Comparison of ENCODE assay signal across 1 cellular context in genomic region chr10:97627731-97628130, GRCh38.
TF ChIP-seq lines count a peak whose summit lies in the region.

No MANE protein-coding gene starts in this region.

TF ChIP-seq in K562, 482 proteins besides CTCF, POLR2A, EP300 and RAD21 (continued from another document and continues in another):
- TF ChIP-seq ZMIZ1 (IDR thresholded peaks at IDR 0.05; ENCODE audit: low read depth in 2 of 2, low read length in 2 of 2) (no peak), NFXL1 (CRISPR knock-in tag; IDR thresholded peaks at IDR 0.05) (no peak), ZNF282 (CRISPR knock-in tag; IDR thresholded peaks at IDR 0.05) (no peak), CAMTA2 (CRISPR knock-in tag; conservative IDR thresholded peaks at IDR 0.05) (no peak), SMAD2 (IDR thresholded peaks at IDR 0.05; ENCODE audit: low read depth, low read length) (no peak), ZNF696 (CRISPR knock-in tag; conservative IDR thresholded peaks at IDR 0.05) (no peak), LEF1 (IDR thresholded peaks at IDR 0.05) (no peak), NR2C2 (CRISPR knock-in tag; IDR thresholded peaks at IDR 0.05) (no peak), NR2C2 (tag; IDR thresholded peaks at IDR 0.05) (peak; percentile 42; the same call in 1 of the 2 replicates), ZNF717 (CRISPR knock-in tag; IDR thresholded peaks at IDR 0.05) (no peak), ZFP1 (CRISPR knock-in tag; IDR thresholded peaks at IDR 0.05) (no peak), KDM2B (CRISPR knock-in tag; IDR thresholded peaks at IDR 0.05) (no peak), CBX3 (IDR thresholded peaks at IDR 0.05; ENCODE audit: borderline replicate concordance in 1 of 2, low read length in 2 of 2) (no peak), CBX2 (IDR thresholded peaks at IDR 0.05; ENCODE audit: insufficient read depth, low read length, poor library complexity, severe bottlenecking) (no peak), ZNF197 (CRISPR knock-in tag; IDR thresholded peaks at IDR 0.05; ENCODE audit: low read depth) (peak; percentile 44; the same call in 1 of the 2 replicates), TSC22D4 (tag; IDR thresholded peaks at IDR 0.05) (no peak), ZNF41 (CRISPR knock-in tag; conservative IDR thresholded peaks at IDR 0.05) (0 out of 2 replicates have a peak, but pooled peaks have one; percentile 28), JUND (IDR thresholded peaks at IDR 0.05; ENCODE audit: borderline replicate concordance, low read depth, low read length) (no peak), JUND (tag; IDR thresholded peaks at IDR 0.05; ENCODE audit: borderline replicate concordance, low read depth, low read length) (peak; percentile 41; the same call in 1 of the 3 replicates), ZNF354B (CRISPR knock-in tag; IDR thresholded peaks at IDR 0.05) (0 out of 2 replicates have a peak, but pooled peaks have one; percentile 15), HSF4 (CRISPR knock-in tag; IDR thresholded peaks at IDR 0.05; ENCODE audit: borderline replicate concordance) (peak; percentile 76; the same call in 1 of the 2 replicates), PTTG1 (tag; IDR thresholded peaks at IDR 0.05; ENCODE audit: low read depth) (peak; percentile 66), ZNF511 (CRISPR knock-in tag; IDR thresholded peaks at IDR 0.05) (no peak), ETV6 (IDR thresholded peaks at IDR 0.05; ENCODE audit: borderline replicate concordance in 1 of 2, low read depth in 2 of 2, low read length in 1 of 2) (no peak), ETV6 (CRISPR knock-in tag; IDR thresholded peaks at IDR 0.05; ENCODE audit: borderline replicate concordance) (no peak), AFF1 (IDR thresholded peaks at IDR 0.05; ENCODE audit: low read depth in 1 of 2, partially characterized antibody in 2 of 2) (no peak), PHB (CRISPR knock-in tag; IDR thresholded peaks at IDR 0.05) (no peak), NFE2L1 (tag; IDR thresholded peaks at IDR 0.05; ENCODE audit: borderline replicate concordance, low read depth) (no peak), ZNF316 (IDR thresholded peaks at IDR 0.05) (peak; percentile 42; the same call in 1 of the 2 replicates), HDAC2 (IDR thresholded peaks at IDR 0.05) (peak; percentile 55), CHD2 (IDR thresholded peaks at IDR 0.05; ENCODE audit: low read depth, low read length) (no peak), ETS2 (tag; IDR thresholded peaks at IDR 0.05; ENCODE audit: borderline replicate concordance, poor library complexity, severe bottlenecking) (no peak), ZNF583 (CRISPR knock-in tag; IDR thresholded peaks at IDR 0.05) (peak; percentile 89; the same call in 1 of the 2 replicates), PML (IDR thresholded peaks at IDR 0.05; ENCODE audit: low read length) (no peak), RBM22 (IDR thresholded peaks at IDR 0.05; ENCODE audit: low read depth, low read length, poor library complexity, severe bottlenecking) (no peak), NELFE (IDR thresholded peaks at IDR 0.05; ENCODE audit: insufficient read depth, insufficient read length) (no peak), HDAC1 (IDR thresholded peaks at IDR 0.05) (0 out of 4 replicates have a peak, but pooled peaks of 1 of the 2 experiments have one; percentile 41), NFE2 (IDR thresholded peaks at IDR 0.05; ENCODE audit: low read depth) (peak; percentile 73), ZNF668 (CRISPR knock-in tag; IDR thresholded peaks at IDR 0.05) (no peak; the same call in 1 of the 2 replicates), REST (CRISPR knock-in tag; IDR thresholded peaks at IDR 0.05; ENCODE audit: low read depth) (no peak)
- TF ChIP-seq, protein P1, sequence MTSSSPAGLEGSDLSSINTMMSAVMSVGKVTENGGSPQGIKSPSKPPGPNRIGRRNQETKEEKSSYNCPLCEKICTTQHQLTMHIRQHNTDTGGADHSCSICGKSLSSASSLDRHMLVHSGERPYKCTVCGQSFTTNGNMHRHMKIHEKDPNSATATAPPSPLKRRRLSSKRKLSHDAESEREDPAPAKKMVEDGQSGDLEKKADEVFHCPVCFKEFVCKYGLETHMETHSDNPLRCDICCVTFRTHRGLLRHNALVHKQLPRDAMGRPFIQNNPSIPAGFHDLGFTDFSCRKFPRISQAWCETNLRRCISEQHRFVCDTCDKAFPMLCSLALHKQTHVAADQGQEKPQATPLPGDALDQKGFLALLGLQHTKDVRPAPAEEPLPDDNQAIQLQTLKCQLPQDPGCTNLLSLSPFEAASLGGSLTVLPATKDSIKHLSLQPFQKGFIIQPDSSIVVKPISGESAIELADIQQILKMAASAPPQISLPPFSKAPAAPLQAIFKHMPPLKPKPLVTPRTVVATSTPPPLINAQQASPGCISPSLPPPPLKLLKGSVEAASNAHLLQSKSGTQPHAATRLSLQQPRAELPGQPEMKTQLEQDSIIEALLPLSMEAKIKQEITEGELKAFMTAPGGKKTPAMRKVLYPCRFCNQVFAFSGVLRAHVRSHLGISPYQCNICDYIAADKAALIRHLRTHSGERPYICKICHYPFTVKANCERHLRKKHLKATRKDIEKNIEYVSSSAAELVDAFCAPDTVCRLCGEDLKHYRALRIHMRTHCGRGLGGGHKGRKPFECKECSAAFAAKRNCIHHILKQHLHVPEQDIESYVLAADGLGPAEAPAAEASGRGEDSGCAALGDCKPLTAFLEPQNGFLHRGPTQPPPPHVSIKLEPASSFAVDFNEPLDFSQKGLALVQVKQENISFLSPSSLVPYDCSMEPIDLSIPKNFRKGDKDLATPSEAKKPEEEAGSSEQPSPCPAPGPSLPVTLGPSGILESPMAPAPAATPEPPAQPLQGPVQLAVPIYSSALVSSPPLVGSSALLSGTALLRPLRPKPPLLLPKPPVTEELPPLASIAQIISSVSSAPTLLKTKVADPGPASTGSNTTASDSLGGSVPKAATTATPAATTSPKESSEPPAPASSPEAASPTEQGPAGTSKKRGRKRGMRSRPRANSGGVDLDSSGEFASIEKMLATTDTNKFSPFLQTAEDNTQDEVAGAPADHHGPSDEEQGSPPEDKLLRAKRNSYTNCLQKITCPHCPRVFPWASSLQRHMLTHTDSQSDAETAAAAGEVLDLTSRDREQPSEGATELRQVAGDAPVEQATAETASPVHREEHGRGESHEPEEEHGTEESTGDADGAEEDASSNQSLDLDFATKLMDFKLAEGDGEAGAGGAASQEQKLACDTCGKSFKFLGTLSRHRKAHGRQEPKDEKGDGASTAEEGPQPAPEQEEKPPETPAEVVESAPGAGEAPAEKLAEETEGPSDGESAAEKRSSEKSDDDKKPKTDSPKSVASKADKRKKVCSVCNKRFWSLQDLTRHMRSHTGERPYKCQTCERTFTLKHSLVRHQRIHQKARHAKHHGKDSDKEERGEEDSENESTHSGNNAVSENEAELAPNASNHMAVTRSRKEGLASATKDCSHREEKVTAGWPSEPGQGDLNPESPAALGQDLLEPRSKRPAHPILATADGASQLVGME (CRISPR knock-in tag; IDR thresholded peaks at IDR 0.05), result peak; percentile 95; the same call in 1 of the 2 replicates
- TF ChIP-seq, protein P2, sequence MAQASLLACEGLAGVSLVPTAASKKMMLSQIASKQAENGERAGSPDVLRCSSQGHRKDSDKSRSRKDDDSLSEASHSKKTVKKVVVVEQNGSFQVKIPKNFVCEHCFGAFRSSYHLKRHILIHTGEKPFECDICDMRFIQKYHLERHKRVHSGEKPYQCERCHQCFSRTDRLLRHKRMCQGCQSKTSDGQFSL (CRISPR knock-in tag; IDR thresholded peaks at IDR 0.05), result no peak
- TF ChIP-seq, protein P2 (tag; IDR thresholded peaks at IDR 0.05), result 0 out of 4 replicates have a peak, but pooled peaks of 1 of the 2 experiments have one; percentile 25
- TF ChIP-seq, protein P3, sequence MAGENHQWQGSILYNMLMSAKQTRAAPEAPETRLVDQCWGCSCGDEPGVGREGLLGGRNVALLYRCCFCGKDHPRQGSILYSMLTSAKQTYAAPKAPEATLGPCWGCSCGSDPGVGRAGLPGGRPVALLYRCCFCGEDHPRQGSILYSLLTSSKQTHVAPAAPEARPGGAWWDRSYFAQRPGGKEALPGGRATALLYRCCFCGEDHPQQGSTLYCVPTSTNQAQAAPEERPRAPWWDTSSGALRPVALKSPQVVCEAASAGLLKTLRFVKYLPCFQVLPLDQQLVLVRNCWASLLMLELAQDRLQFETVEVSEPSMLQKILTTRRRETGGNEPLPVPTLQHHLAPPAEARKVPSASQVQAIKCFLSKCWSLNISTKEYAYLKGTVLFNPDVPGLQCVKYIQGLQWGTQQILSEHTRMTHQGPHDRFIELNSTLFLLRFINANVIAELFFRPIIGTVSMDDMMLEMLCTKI (IDR thresholded peaks at IDR 0.05; ENCODE audit: partially characterized antibody), result no peak
- TF ChIP-seq, protein P4, sequence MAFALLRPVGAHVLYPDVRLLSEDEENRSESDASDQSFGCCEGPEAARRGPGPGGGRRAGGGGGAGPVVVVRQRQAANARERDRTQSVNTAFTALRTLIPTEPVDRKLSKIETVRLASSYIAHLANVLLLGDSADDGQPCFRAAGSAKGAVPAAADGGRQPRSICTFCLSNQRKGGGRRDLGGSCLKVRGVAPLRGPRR (CRISPR knock-in tag; IDR thresholded peaks at IDR 0.05), result peak; percentile 49; the same call in 1 of the 2 replicates
